1 cellular context compared by ENCODE assay signal in genomic region chr1:26306290-26307221, GRCh38.
A peak's percentile ranks its signal among the peaks of the same experiment; 100 is the strongest.
TF ChIP-seq lines count a peak whose summit lies in the region.

TSS of gene UBXN11 (minus strand) at chr1:26306636. CDS start at chr1:26302883, 3,753 bp downstream.

TF ChIP-seq in GM12878, 131 proteins besides CTCF, POLR2A, EP300 and RAD21 (continued from another document):
- TF ChIP-seq BCLAF1 (IDR thresholded peaks at IDR 0.05) = no peak
- peak; percentile 24; the same call in 1 of the 2 replicates for TF ChIP-seq ZNF687 (IDR thresholded peaks at IDR 0.05)
- peak; percentile 73 for TF ChIP-seq MAX (IDR thresholded peaks at IDR 0.05; ENCODE audit: low read depth, low read length)
- TF ChIP-seq ZSCAN29 (IDR thresholded peaks at IDR 0.05) = no peak
- TF ChIP-seq RELA (IDR thresholded peaks at IDR 0.05; ENCODE audit: borderline replicate concordance, partially characterized antibody) = no peak
- peak; percentile 73; the same call in 1 of the 2 replicates for TF ChIP-seq CHD2 (IDR thresholded peaks at IDR 0.05; ENCODE audit: borderline replicate concordance, low read depth, low read length)
- peak; percentile 39 for TF ChIP-seq LARP7 (IDR thresholded peaks at IDR 0.05)
- no peak for TF ChIP-seq PRDM15 (CRISPR knock-in tag; IDR thresholded peaks at IDR 0.05)
- peak; percentile 49; the same call in 1 of the 2 replicates for TF ChIP-seq ZNF207 (IDR thresholded peaks at IDR 0.05; ENCODE audit: borderline replicate concordance)
- TF ChIP-seq E2F4 (IDR thresholded peaks at IDR 0.05; ENCODE audit: low read depth, low read length) = peak; percentile 79
- peak; percentile 75 for TF ChIP-seq KLF5 (IDR thresholded peaks at IDR 0.05; ENCODE audit: partially characterized antibody)
- TF ChIP-seq BHLHE40 (IDR thresholded peaks at IDR 0.05; ENCODE audit: borderline replicate concordance in 1 of 2, low read depth in 2 of 2, low read length in 1 of 2) = peak; percentile 90 to 96
- no peak for TF ChIP-seq ATF3 (IDR thresholded peaks at IDR 0.05; ENCODE audit: borderline replicate concordance, extremely low read depth, low read depth, low read length)
- TF ChIP-seq NKRF (conservative IDR thresholded peaks at IDR 0.05) = peak; percentile 98
- no peak for TF ChIP-seq NR2C1 (IDR thresholded peaks at IDR 0.05)
- TF ChIP-seq SIN3A (IDR thresholded peaks at IDR 0.05; ENCODE audit: low read depth, low read length) = peak; percentile 98
- no peak for TF ChIP-seq ZNF217 (IDR thresholded peaks at IDR 0.05)
- TF ChIP-seq ESRRA (IDR thresholded peaks at IDR 0.05; ENCODE audit: low read length) = no peak
- TF ChIP-seq PKNOX1 (IDR thresholded peaks at IDR 0.05) = no peak
- peak in 1 of 2 experiments; percentile 66; a peak in 3 of 4 replicates for TF ChIP-seq SRF (IDR thresholded peaks at IDR 0.05; ENCODE audit: low read depth in 2 of 2, low read length in 2 of 2)
- TF ChIP-seq NBN (IDR thresholded peaks at IDR 0.05) = peak; percentile 33; the same call in 1 of the 2 replicates
- TF ChIP-seq CHD1 (IDR thresholded peaks at IDR 0.05; ENCODE audit: low read depth, low read length) = no peak
- peak; percentile 41; the same call in 1 of the 2 replicates for TF ChIP-seq RELB (IDR thresholded peaks at IDR 0.05; ENCODE audit: low read depth)
- TF ChIP-seq KAT2A (conservative IDR thresholded peaks at IDR 0.05; ENCODE audit: control insufficient read depth, low read depth, low read length) = no peak
- TF ChIP-seq SP1 (IDR thresholded peaks at IDR 0.05; ENCODE audit: low read depth, low read length) = peak; percentile 87
- peak; percentile 95 for TF ChIP-seq BMI1 (IDR thresholded peaks at IDR 0.05; ENCODE audit: borderline replicate concordance)
